In the genomic region with DNA sequence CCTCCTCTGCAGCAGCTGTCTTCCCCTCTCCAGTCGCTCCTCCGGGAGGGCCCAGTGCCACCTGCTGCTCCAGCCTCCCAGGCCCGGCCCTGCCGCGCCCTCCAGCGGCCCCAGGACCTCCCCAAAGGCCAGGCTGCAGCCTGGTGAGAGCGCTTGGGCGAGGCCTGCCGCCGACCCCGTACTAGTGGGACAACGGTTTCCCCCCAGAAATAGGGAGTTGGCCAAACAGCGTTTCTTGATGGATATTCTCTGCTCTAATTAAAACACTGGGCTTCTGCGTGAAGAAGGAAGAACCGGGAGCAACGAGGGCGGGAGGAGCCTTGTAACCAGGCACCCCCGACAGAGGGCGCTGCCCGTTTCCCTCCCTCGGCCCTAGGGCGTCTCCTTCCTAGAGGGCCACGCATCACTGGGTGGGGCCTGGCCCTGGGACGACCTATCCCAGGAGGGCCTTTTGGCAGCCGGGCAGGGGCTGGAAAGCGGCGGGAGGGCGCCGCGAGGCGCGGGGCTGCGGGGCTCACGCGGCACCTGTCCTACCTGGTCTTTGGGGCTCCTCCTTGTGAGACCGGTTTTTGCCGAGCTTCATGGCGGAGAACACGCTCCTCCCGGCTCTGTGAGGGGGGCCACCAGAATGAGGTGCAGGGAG, we compare ENCODE assay signal across 8 cellular contexts. TPM values are rescaled to one million over a fixed set of nuclear protein-coding genes. Genes with fewer than 3 reads are reported as not detected.
A peak's percentile ranks its signal among the peaks of the same experiment; 100 is the strongest.
DNase-seq lines count a peak whose midpoint lies in the region; TF ChIP-seq lines count a peak whose summit lies in the region.

No MANE protein-coding gene starts in this region.

- DNase-seq in NCI-H1417 (lab: John Stamatoyannopoulos, UW) (peak; percentile 87 to 93 (median 88)), NCI-H1417 treated with DMSO at 0.1 percent for 48 hours (lab: John Stamatoyannopoulos, UW) (no peak), SHP77 treated with DMSO at 0.1 percent for 48 hours (lab: John Stamatoyannopoulos, UW) (peak; percentile 78), activated gamma-delta T cell treated with Interleukin-2 at 50 U/mL for 16 hours (peak; percentile 63), glomerular visceral epithelial cell (ENCODE audit: extremely low spot score) (peak; percentile 64), occipital lobe (lab: John Stamatoyannopoulos, UW) (peak; percentile 53), substantia nigra (lab: John Stamatoyannopoulos, UW) (peak in 44 of 49 donors; percentile 2 to 87 (median 44))

- H3K27ac ChIP-seq in substantia nigra (ENCODE audit: low read depth, low read length, poor library complexity, severe bottlenecking): no peak overlapping the region

- TF ChIP-seq CTCF in LNCAP (IDR thresholded peaks at IDR 0.05): peak; percentile 93

RNA-seq across cellular contexts. Expression of a gene that starts 25.4 kb away (rescaled TPM):
- total RNA-seq in occipital lobe: 0.47 TPM
